In the genomic region with DNA sequence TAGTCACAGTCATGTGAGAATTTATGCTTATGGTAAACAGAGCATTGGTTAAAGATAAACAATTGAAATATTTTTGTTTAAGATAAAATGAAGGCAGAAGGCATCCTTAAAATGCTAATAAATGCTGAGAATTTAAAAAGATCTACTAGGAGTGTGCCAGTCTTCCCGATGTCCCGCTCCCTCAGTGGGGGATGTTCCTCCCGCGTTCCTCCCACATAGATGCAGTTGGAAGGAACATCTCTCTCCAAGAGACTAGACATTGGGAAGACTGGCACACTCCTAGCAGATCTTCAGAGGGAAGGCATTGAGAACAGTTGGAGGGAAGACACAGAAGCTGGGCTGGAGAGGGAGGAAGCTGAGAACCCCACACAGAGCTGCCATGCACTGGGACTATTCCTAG, we compare ENCODE assay signal across 1 cellular context.
A peak's percentile ranks its signal among the peaks of the same experiment; 100 is the strongest.
TF ChIP-seq lines count a peak whose summit lies in the region.

No MANE protein-coding gene starts in this region.

TF ChIP-seq in A549, 52 proteins besides CTCF, POLR2A, EP300 and RAD21:
- TF ChIP-seq HOXB13 (CRISPR knock-in tag; IDR thresholded peaks at IDR 0.05; ENCODE audit: low read depth) (peak; percentile 21; the same call in 1 of the 2 replicates), CBX8 (IDR thresholded peaks at IDR 0.05) (no peak)
